Comparison of ENCODE assay signal across 8 cellular contexts in the genomic region with DNA sequence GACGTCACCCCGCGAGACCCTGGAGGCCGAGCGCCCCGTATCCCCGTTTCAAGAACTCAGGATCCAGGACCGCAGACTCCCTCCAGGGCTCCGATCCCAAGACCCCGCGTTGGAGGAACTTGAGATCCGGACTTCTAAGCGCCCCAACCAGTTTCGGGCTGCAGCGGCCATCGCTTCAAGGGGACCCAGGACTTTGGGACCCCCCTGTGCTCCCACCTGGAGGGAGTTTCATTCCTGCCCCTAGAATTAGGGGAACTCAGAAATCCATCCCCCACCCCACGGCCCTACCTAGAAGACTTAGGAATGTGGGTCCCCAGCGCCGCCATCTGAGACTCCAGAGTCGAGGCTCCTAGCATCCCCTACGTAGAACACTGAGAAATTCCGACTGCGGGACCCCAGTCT. TPM values are rescaled to one million over a fixed set of nuclear protein-coding genes. Genes with fewer than 3 reads are reported as not detected.
DNase-seq lines count a peak whose midpoint lies in the region; ATAC-seq and TF ChIP-seq lines count a peak whose summit lies in the region.

No MANE protein-coding gene starts in this region.

- peak overlapping the region; percentile 94 for H3K27ac ChIP-seq in brain microvascular endothelial cell
- H3K27ac ChIP-seq in aorta (ENCODE audit: low read depth in 1 of 2, low read length in 2 of 2), result peak overlapping the region; percentile 6 to 80

- H3K4me3 ChIP-seq in brain microvascular endothelial cell (ENCODE audit: low read depth, low read length) (peak overlapping the region; percentile 91), mononuclear cell (ENCODE audit: low read length) (peak overlapping the region; percentile 100), aorta (ENCODE audit: low read length in 2 of 2) (peak overlapping the region; percentile 75 to 89)

- peaks cover 12% of the 10 kb centered on the region for H3K36me3 Mint-ChIP-seq in stimulated activated naive CD8-positive, alpha-beta T cell treated with anti-CD3 and anti-CD28 coated beads, Interleukin-15, Interleukin-2, amounts not matched to agents 100 ng/mL and 50 ng/mL, for 24 hours (ENCODE audit: low read depth)

- no peak for ATAC-seq in stimulated activated naive CD8-positive, alpha-beta T cell treated with anti-CD3 and anti-CD28 coated beads, Interleukin-15, Interleukin-2, amounts not matched to agents 100 U/mL and 50 U/mL, for 24 hours
- no peak for ATAC-seq in aorta (ENCODE audit: low FRiP score)
- no peak for ATAC-seq in GM18520 (IDR thresholded peaks at IDR 0.05; ENCODE audit: unreplicated experiment)

- H3K9me3 ChIP-seq in mononuclear cell (ENCODE audit: low read depth, low read length) (no peaks in the 10 kb centered on the region), aorta (ENCODE audit: control insufficient read depth, low read length) (no peaks in the 10 kb centered on the region)

- H3K27ac Mint-ChIP-seq in stimulated activated naive CD8-positive, alpha-beta T cell treated with anti-CD3 and anti-CD28 coated beads, Interleukin-15, Interleukin-2, amounts not matched to agents 100 ng/mL and 50 ng/mL, for 24 hours, result peak overlapping the region; percentile 65

- H3K27me3 ChIP-seq in brain microvascular endothelial cell (replicated peaks) (no peaks in the 10 kb centered on the region), mononuclear cell (ENCODE audit: insufficient read depth, low read length) (no peaks in the 10 kb centered on the region), aorta (ENCODE audit: control insufficient read depth in 1 of 2, insufficient read depth in 2 of 2, low read length in 1 of 2) (no peaks in the 10 kb centered on the region)

- H3K4me3 Mint-ChIP-seq in stimulated activated naive CD8-positive, alpha-beta T cell treated with anti-CD3 and anti-CD28 coated beads, Interleukin-15, Interleukin-2, amounts not matched to agents 100 ng/mL and 50 ng/mL, for 24 hours, result peak overlapping the region; percentile 84

- H3K36me3 ChIP-seq in brain microvascular endothelial cell (replicated peaks), result peaks cover 26% of the 10 kb centered on the region
- peaks cover 0 to 4% of the 10 kb centered on the region in 2 donors for H3K36me3 ChIP-seq in aorta (ENCODE audit: control insufficient read depth in 1 of 2, insufficient read depth in 2 of 2, low read length in 1 of 2)

- peaks cover 35% of the 10 kb centered on the region for H3K4me1 ChIP-seq in mononuclear cell (ENCODE audit: insufficient read depth, low read length)
- no peaks in the 10 kb centered on the region for H3K4me1 ChIP-seq in aorta (ENCODE audit: control insufficient read depth in 1 of 2, insufficient read depth in 2 of 2, low read length in 2 of 2)

- 0% methylated on average over 23 of the region's 23 CpGs for WGBS in aorta, 2 donors

- no peaks in the 10 kb centered on the region for H3K27me3 Mint-ChIP-seq in stimulated activated naive CD8-positive, alpha-beta T cell treated with anti-CD3 and anti-CD28 coated beads, Interleukin-15, Interleukin-2, amounts not matched to agents 100 ng/mL and 50 ng/mL, for 24 hours

- in situ Hi-C loops in brain microvascular endothelial cell (cut with HindIII; ENCODE audit: low pct_ligation_motif_present, low sequenced_read_pairs), result no loop called here

- no peak for TF ChIP-seq CTCF in brain microvascular endothelial cell (IDR thresholded peaks at IDR 0.05; ENCODE audit: low read depth, low read length, missing control alignments)

- H3K9me3 Mint-ChIP-seq in stimulated activated naive CD8-positive, alpha-beta T cell treated with anti-CD3 and anti-CD28 coated beads, Interleukin-15, Interleukin-2, amounts not matched to agents 100 ng/mL and 50 ng/mL, for 24 hours, result no peaks in the 10 kb centered on the region

- DNase-seq in stimulated activated naive CD8-positive, alpha-beta T cell treated with anti-CD3 and anti-CD28 coated beads, Interleukin-15, Interleukin-2, amounts not matched to agents 100 U/mL and 50 U/mL, for 24 hours, result no peak
- no peak for DNase-seq in brain microvascular endothelial cell
- no peak for DNase-seq in aorta
- no peak for DNase-seq in NAMALWA (ENCODE audit: low spot score)
- DNase-seq in NCI-H1105 treated with DMSO at 0.1 percent for 48 hours (lab: John Stamatoyannopoulos, UW), result no peak

- intact Hi-C loops in aorta (cut with DNase I), result loop anchor here (1.0 to 2.0 kb wide), 3 partner anchors 16 to 32 kb away; partner anchors contain the start of gene SUPT5H (in 1 of the 2)

- H3K4me1 Mint-ChIP-seq in stimulated activated naive CD8-positive, alpha-beta T cell treated with anti-CD3 and anti-CD28 coated beads, Interleukin-15, Interleukin-2, amounts not matched to agents 100 ng/mL and 50 ng/mL, for 24 hours (ENCODE audit: low read depth), result peaks cover 45% of the 10 kb centered on the region

RNA-seq across cellular contexts. Expression of gene PLEKHG2, which starts 0.4 kb away (rescaled TPM):
- total RNA-seq in mononuclear cell (21.5 TPM), aorta (10 to 100 TPM; 86.4 to 98.1 TPM)
- 10 to 100 TPM; 15.3 to 74.4 TPM for polyA plus RNA-seq in aorta

RNA-seq across cellular contexts. Expression of gene ZFP36, which starts 6.2 kb away (rescaled TPM):
- total RNA-seq in mononuclear cell (676 TPM), aorta (100 to 1,000 TPM; 205 to 955 TPM)
- 100 to 1,000 TPM; 124 to 360 TPM for polyA plus RNA-seq in aorta

RNA-seq across cellular contexts. Expression of gene MED29, which starts 21.7 kb away (rescaled TPM):
- total RNA-seq in mononuclear cell (21.9 TPM), aorta (10 to 100 TPM; 28.9 to 35.1 TPM)
- polyA plus RNA-seq in aorta, result 10 to 100 TPM; 26.0 to 29.7 TPM

RNA-seq across cellular contexts. Expression of gene PAF1, which starts 22.0 kb away (rescaled TPM):
- total RNA-seq in mononuclear cell (26.1 TPM), aorta (10 to 100 TPM; 33.9 to 34.5 TPM)
- 10 to 100 TPM; 27.7 to 43.8 TPM for polyA plus RNA-seq in aorta

RNA-seq across cellular contexts. Expression of gene RPS16, which starts 22.9 kb away (rescaled TPM):
- total RNA-seq in mononuclear cell (71.4 TPM), aorta (1,000 to 10,000 TPM; 1,268 to 1,273 TPM)
- 1,000 to 10,000 TPM; 3,270 to 4,459 TPM for polyA plus RNA-seq in aorta
